ENCODE assay signal across 9 cellular contexts in genomic region chr7:2644514-2645273, GRCh38. TPM values are rescaled to one million over a fixed set of nuclear protein-coding genes. Genes with fewer than 3 reads are reported as not detected.
DNase-seq lines count a peak whose midpoint lies in the region; ATAC-seq and TF ChIP-seq lines count a peak whose summit lies in the region.
"Had no signal": no experiment of that assay in that cellular context is flagged by ENCODE, and none has a peak within 500 bp of the region (broad histone marks: within the 10 kb centered on the region; RNA-seq: fewer than 3 reads in every experiment).

No MANE protein-coding gene starts in this region.

- H3K4ac ChIP-seq in H9 (ENCODE audit: low read depth, low read length), result no peak overlapping the region; the same call in 1 of the 2 replicates

- H3K14ac ChIP-seq in H9 (ENCODE audit: insufficient read depth, low read length), result peak overlapping the region; percentile 78

- H3K9me3 ChIP-seq in H9 (ENCODE audit: control insufficient read depth, low read depth, low read length) (no peaks in the 10 kb centered on the region), HAP-1 (no peaks in the 10 kb centered on the region)

- no peak overlapping the region for H3K18ac ChIP-seq in H9 (ENCODE audit: insufficient read length, low read depth, low read length)

- H3K4me1 Mint-ChIP-seq in H9 (peaks cover 21 to 36% of the 10 kb centered on the region in 2 experiments), natural killer cell (peaks cover 15 to 33% of the 10 kb centered on the region in 2 donors)

- no peak overlapping the region for H3K9ac ChIP-seq in H9 (ENCODE audit: extremely low read depth, insufficient read length, low read length)

- H2AK5ac ChIP-seq in H9 (ENCODE audit: insufficient read length, low read length), result no peak overlapping the region

- no peak overlapping the region for H3K4me3 ChIP-seq in HAP-1
- H3K4me3 ChIP-seq: SK-N-MC had no signal

- H3K23ac ChIP-seq in H9 (ENCODE audit: insufficient read length, low read depth, low read length), result no peak overlapping the region

- no peak overlapping the region for H2BK120ac ChIP-seq in H9 (ENCODE audit: low read depth, low read length, poor library complexity, severe bottlenecking)

- POLR2A ChIA-PET in HEK293T (lab: Yijun Ruan, JAX), result interaction anchor here (1.9 kb wide), 1 partner anchor 13 kb away, joined by 4 read pairs; the partner anchor contains the start of gene TTYH3

- H3K79me1 ChIP-seq in H9 (ENCODE audit: insufficient read depth, low read depth, low read length, poor library complexity, severe bottlenecking), result peaks cover 3% of the 10 kb centered on the region

- no peak overlapping the region for H3K4me2 ChIP-seq in H9 (ENCODE audit: insufficient read depth, insufficient read length, low read length)

- no peak overlapping the region for H4K91ac ChIP-seq in H9 (ENCODE audit: insufficient read length, low read depth, low read length)

- no peaks in the 10 kb centered on the region for H3K27me3 Mint-ChIP-seq in H9 (ENCODE audit: low read depth)
- H3K27me3 Mint-ChIP-seq in natural killer cell (ENCODE audit: low read depth in 2 of 2), result no peaks in the 10 kb centered on the region

- ATAC-seq in GM18867 (IDR thresholded peaks at IDR 0.05; ENCODE audit: unreplicated experiment) (peak; percentile 29), SK-N-SH treated with all-trans-retinoic acid at 6 μM for 48 hours (peak; percentile 31), natural killer cell (peak; percentile 56 to 62 (median 60)), HG02763 (IDR thresholded peaks at IDR 0.05; ENCODE audit: unreplicated experiment) (no peak)

- H3K27ac Mint-ChIP-seq in H9 (peak overlapping the region; percentile 86 to 96 (median 95)), natural killer cell (peak overlapping the region; percentile 74 to 88)

- intact Hi-C loops in natural killer cell (cut with micrococcal nuclease), result no loop called here

- peak overlapping the region in 1 of 2 experiments; percentile 60; a peak in 2 of 5 replicates for H3K4me3 Mint-ChIP-seq in H9
- H3K4me3 Mint-ChIP-seq in natural killer cell, result peak overlapping the region; percentile 91

- H4K20me1 ChIP-seq in H9 (ENCODE audit: control insufficient read depth, insufficient read depth, insufficient read length), result no peaks in the 10 kb centered on the region

- DNase-seq in H9, result no peak
- DNase-seq in natural killer cell, result no peak
- no peak for DNase-seq in HEK293T (ENCODE audit: extremely low spot score)
- DNase-seq in HAP-1 (ENCODE audit: low spot score in 2 of 2), result no peak
- no peak for DNase-seq in 8988T

- H3K36me3 Mint-ChIP-seq in H9 (ENCODE audit: insufficient read depth in 1 of 3, low read depth in 3 of 3) (peaks cover 2 to 5% (median 4%) of the 10 kb centered on the region in 3 experiments; a peak in 6 of 7 replicates), natural killer cell (no peaks in the 10 kb centered on the region)

- H3K27me3 ChIP-seq in H9 (ENCODE audit: insufficient read depth, low read length) (no peaks in the 10 kb centered on the region), HAP-1 (ENCODE audit: low read depth) (no peaks in the 10 kb centered on the region)

- H3K56ac ChIP-seq in H9 (ENCODE audit: insufficient read length, low read depth, low read length), result no peak overlapping the region

- H3K79me2 ChIP-seq in H9 (ENCODE audit: insufficient read depth, low read length), result peaks cover 3% of the 10 kb centered on the region; the same call in 1 of the 2 replicates

- CTCF ChIA-PET in HEK293T (lab: Yijun Ruan, JAX), result interaction anchor here (0.7 kb wide), 1 partner anchor 36 kb away, joined by 4 read pairs; no protein-coding TSS in a partner anchor

- H2BK12ac ChIP-seq in H9 (ENCODE audit: insufficient read length, low read depth, low read length), result no peak overlapping the region

- no peaks in the 10 kb centered on the region for H3K23me2 ChIP-seq in H9 (ENCODE audit: insufficient read length, low read depth, low read length, poor library complexity, severe bottlenecking)

- H4K8ac ChIP-seq in H9 (replicated peaks; ENCODE audit: insufficient read length, low read depth, low read length), result no peak overlapping the region

- H2BK15ac ChIP-seq in H9 (ENCODE audit: low read depth, low read length), result no peak overlapping the region; the same call in 1 of the 2 replicates

- H2BK20ac ChIP-seq in H9 (ENCODE audit: low read depth, low read length, poor library complexity, severe bottlenecking), result no peak overlapping the region

- H3K27ac ChIP-seq in H9 (ENCODE audit: insufficient read length, low read depth, low read length), result no peak overlapping the region

- no peak overlapping the region for H3T11ph ChIP-seq in H9 (ENCODE audit: low read length)

- TF ChIP-seq CTCF in H9 (conservative IDR thresholded peaks at IDR 0.05) (no peak), natural killer cell (IDR thresholded peaks at IDR 0.05) (no peak)

- H3K4me1 ChIP-seq in H9 (ENCODE audit: insufficient read depth, low read length) (peaks cover 3% of the 10 kb centered on the region; the same call in 1 of the 2 replicates), HAP-1 (no peaks in the 10 kb centered on the region)

- no peak overlapping the region for H2AFZ ChIP-seq in H9 (ENCODE audit: low read length)

- H2BK5ac ChIP-seq in H9 (ENCODE audit: insufficient read length, low read length), result no peak overlapping the region

- no CpG with 5 or more reads among the region's 19 CpGs for WGBS in H9 (ENCODE audit: extremely low coverage, insufficient read length, low lambda C conversion rate)

- in situ Hi-C loops in HAP-1 (cut with MboI; ENCODE audit: low sequenced_read_pairs), result no loop called here

- H4K5ac ChIP-seq in H9 (ENCODE audit: insufficient read length, low read depth, low read length), result no peak overlapping the region

- H3K36me3 ChIP-seq in HAP-1 (replicated peaks), result 0 out of 2 replicates have a peak, but pooled peaks cover 2% of the 10 kb centered on the region

- H3K9me3 Mint-ChIP-seq in H9 (no peaks in the 10 kb centered on the region), natural killer cell (no peaks in the 10 kb centered on the region)

TF ChIP-seq in SK-N-SH treated with all-trans-retinoic acid at 6 μM for 48 hours, 23 proteins besides CTCF, POLR2A, EP300 and RAD21 (continues in another document):
- TF ChIP-seq ISL1 (CRISPR knock-in tag; IDR thresholded peaks at IDR 0.05) (no peak), ESRRG (CRISPR knock-in tag; IDR thresholded peaks at IDR 0.05) (no peak), TSHZ2 (CRISPR knock-in tag; IDR thresholded peaks at IDR 0.05) (no peak), CSDC2 (CRISPR knock-in tag; IDR thresholded peaks at IDR 0.05) (no peak), BACH2 (CRISPR knock-in tag; IDR thresholded peaks at IDR 0.05; ENCODE audit: borderline replicate concordance) (no peak), RARB (CRISPR knock-in tag; IDR thresholded peaks at IDR 0.05) (no peak)

TF ChIP-seq in HEK293T, 16 proteins besides CTCF, POLR2A, EP300 and RAD21:
- TF ChIP-seq SP1 (IDR thresholded peaks at IDR 0.05) (no peak), CTBP1 (IDR thresholded peaks at IDR 0.05; ENCODE audit: borderline replicate concordance) (no peak), BHLHE40 (IDR thresholded peaks at IDR 0.05; ENCODE audit: borderline replicate concordance) (no peak), NFRKB (IDR thresholded peaks at IDR 0.05) (no peak), TARDBP (IDR thresholded peaks at IDR 0.05) (no peak)

RNA-seq across cellular contexts. Expression of gene TTYH3, which starts 12.9 kb away (rescaled TPM):
- total RNA-seq in H9 (2021) (122 TPM in 2 replicates), natural killer cell (10 to 100 TPM; 38.3 to 47.1 (median 42.4) TPM)

RNA-seq across cellular contexts. Expression of gene AMZ1, which starts 43.3 kb away (rescaled TPM):
- total RNA-seq in H9 (2021) (0.74 and 0.90 TPM in 2 replicates), natural killer cell (1 to 10 TPM in 1 of 3 donors, under 1 TPM in 2; 0.07 to 1.2 (median 0.27) TPM)
